In the genomic region with DNA sequence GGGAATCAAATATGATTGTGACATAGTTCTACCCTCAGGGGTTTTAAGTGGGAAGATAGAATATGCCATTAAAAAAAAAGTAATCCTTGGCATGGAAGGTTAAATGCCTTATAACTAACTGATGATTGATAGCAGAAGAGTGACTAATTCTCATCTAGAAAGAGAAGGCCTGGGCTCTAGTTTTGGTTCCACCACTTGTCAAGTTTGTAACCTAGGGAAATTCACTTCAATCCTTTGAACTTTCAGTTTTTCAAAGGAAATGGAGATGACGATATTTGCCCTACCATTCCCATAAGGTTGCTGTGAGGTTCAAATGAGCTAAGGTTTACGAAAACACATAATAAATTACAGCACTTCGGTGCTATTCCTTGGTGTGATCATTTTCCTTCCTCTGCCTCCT, we compare ENCODE assay signal across 19 cellular contexts.
A peak's percentile ranks its signal among the peaks of the same experiment; 100 is the strongest.
DNase-seq lines count a peak whose midpoint lies in the region; ATAC-seq and TF ChIP-seq lines count a peak whose summit lies in the region.
"Had no signal": no experiment of that assay in that cellular context is flagged by ENCODE, and none has a peak within 500 bp of the region (broad histone marks: within the 10 kb centered on the region; RNA-seq: fewer than 3 reads in every experiment).

No MANE protein-coding gene starts in this region.

- H3K4me3 Mint-ChIP-seq in osteocyte (ENCODE audit: unreplicated experiment), result no peak overlapping the region
- H3K4me3 Mint-ChIP-seq: activated naive CD4-positive, alpha-beta T cell treated with anti-CD3 and anti-CD28 coated beads, Interleukin-2, amount 50 U/mL, for 24 hours; B cell had no signal

- peak overlapping the region; percentile 78 for H3K27ac Mint-ChIP-seq in osteocyte (ENCODE audit: unreplicated experiment)
- H3K27ac Mint-ChIP-seq: activated naive CD4-positive, alpha-beta T cell treated with anti-CD3 and anti-CD28 coated beads, Interleukin-2, amount 50 U/mL, for 24 hours; B cell had no signal

- in situ Hi-C loops in astrocyte of the spinal cord (cut with HindIII; ENCODE audit: low sequenced_read_pairs), result no loop called here

- 64% methylated on average over 3 of the region's 3 CpGs for WGBS in suprapubic skin

- ATAC-seq in GM18867 (IDR thresholded peaks at IDR 0.05; ENCODE audit: unreplicated experiment) (peak; percentile 56), mucosa of descending colon (no peak)

- no peak overlapping the region for H3K4me3 ChIP-seq in HL-60 (replicated peaks; ENCODE audit: insufficient read depth, low read length)
- H3K4me3 ChIP-seq in astrocyte of the spinal cord (ENCODE audit: low read depth, low read length), result no peak overlapping the region
- H3K4me3 ChIP-seq in mucosa of descending colon, result no peak overlapping the region
- no peak overlapping the region for H3K4me3 ChIP-seq in suprapubic skin
- H3K4me3 ChIP-seq: cardiac muscle cell, hepatocyte, sigmoid colon, thyroid gland had no signal

- no peaks in the 10 kb centered on the region for H3K36me3 ChIP-seq in mucosa of descending colon (ENCODE audit: low read depth)
- no peaks in the 10 kb centered on the region for H3K36me3 ChIP-seq in suprapubic skin
- H3K36me3 ChIP-seq: cardiac muscle cell, sigmoid colon, thyroid gland had no signal

- no peaks in the 10 kb centered on the region for H3K27me3 ChIP-seq in HL-60 (ENCODE audit: insufficient read depth, poor library complexity, severe bottlenecking)
- H3K27me3 ChIP-seq in suprapubic skin, result no peaks in the 10 kb centered on the region
- H3K27me3 ChIP-seq: cardiac muscle cell, hepatocyte, sigmoid colon, thyroid gland had no signal

- H3K4me1 Mint-ChIP-seq in osteocyte (ENCODE audit: unreplicated experiment), result peaks cover 78% of the 10 kb centered on the region
- H3K4me1 Mint-ChIP-seq: activated naive CD4-positive, alpha-beta T cell treated with anti-CD3 and anti-CD28 coated beads, Interleukin-2, amount 50 U/mL, for 24 hours; B cell had no signal

- DNase-seq in HL-60 (ENCODE audit: low read depth in 1 of 2, low spot score in 1 of 2) (no peak), astrocyte of the spinal cord (ENCODE audit: low read depth, low spot score) (peak; percentile 13), osteocyte (ENCODE audit: extremely low spot score, unreplicated experiment) (no peak), SW480 (ENCODE audit: low spot score) (no peak), mucosa of descending colon (no peak), suprapubic skin (ENCODE audit: low spot score in 2 of 2) (no peak)
- DNase-seq: activated CD4-positive, alpha-beta T cell treated with anti-CD3 and anti-CD28 coated beads for 4 hours; effector memory CD4-positive, alpha-beta T cell; midbrain; NCI-H1436; occipital lobe; SHP77 treated with DMSO at 0.1 percent for 48 hours; sigmoid colon; thyroid gland had no signal

- no peaks in the 10 kb centered on the region for H3K36me3 Mint-ChIP-seq in osteocyte (ENCODE audit: unreplicated experiment)
- H3K36me3 Mint-ChIP-seq: activated naive CD4-positive, alpha-beta T cell treated with anti-CD3 and anti-CD28 coated beads, Interleukin-2, amount 50 U/mL, for 24 hours had no signal

- no peaks in the 10 kb centered on the region for H3K27me3 Mint-ChIP-seq in osteocyte (ENCODE audit: unreplicated experiment)

- H3K4me1 ChIP-seq in mucosa of descending colon (ENCODE audit: low read depth), result no peaks in the 10 kb centered on the region
- peaks cover 8% of the 10 kb centered on the region for H3K4me1 ChIP-seq in suprapubic skin
- H3K4me1 ChIP-seq: thyroid gland had no signal

- H3K27ac ChIP-seq in HL-60 (replicated peaks) (peak overlapping the region; percentile 12), suprapubic skin (no peak overlapping the region)
- H3K27ac ChIP-seq: cardiac muscle cell, hepatocyte, thyroid gland had no signal

- peaks cover 3% of the 10 kb centered on the region for H3K9me3 Mint-ChIP-seq in osteocyte (ENCODE audit: unreplicated experiment)
- H3K9me3 Mint-ChIP-seq: activated naive CD4-positive, alpha-beta T cell treated with anti-CD3 and anti-CD28 coated beads, Interleukin-2, amount 50 U/mL, for 24 hours had no signal

- TF ChIP-seq EP300 in suprapubic skin (IDR thresholded peaks at IDR 0.05), result no peak

- TF ChIP-seq POLR2A in suprapubic skin (IDR thresholded peaks at IDR 0.05), result no peak

- intact Hi-C loops in mucosa of descending colon (cut with DNase I, micrococcal nuclease), result no loop called here

- TF ChIP-seq CTCF in HL-60 (IDR thresholded peaks at IDR 0.05; ENCODE audit: insufficient read depth, low read length), result no peak
- no peak for TF ChIP-seq CTCF in astrocyte of the spinal cord (IDR thresholded peaks at IDR 0.05; ENCODE audit: low read depth, low read length)
- TF ChIP-seq CTCF in osteocyte (IDR thresholded peaks at IDR 0.05), result no peak
- TF ChIP-seq CTCF in mucosa of descending colon (IDR thresholded peaks at IDR 0.05), result no peak
- no peak for TF ChIP-seq CTCF in suprapubic skin (IDR thresholded peaks at IDR 0.05)

- no peaks in the 10 kb centered on the region for H3K9me3 ChIP-seq in mucosa of descending colon
- H3K9me3 ChIP-seq in suprapubic skin, result no peaks in the 10 kb centered on the region
- H3K9me3 ChIP-seq: sigmoid colon, thyroid gland had no signal
